In genomic region chr4:114287079-114287696, GRCh38 we compare ENCODE assay signal across 20 cellular contexts.
A peak's percentile ranks its signal among the peaks of the same experiment; 100 is the strongest.
DNase-seq lines count a peak whose midpoint lies in the region; ATAC-seq, FAIRE-seq and TF ChIP-seq lines count a peak whose summit lies in the region.
"Had no signal": no experiment of that assay in that cellular context is flagged by ENCODE, and none has a peak within 500 bp of the region (broad histone marks: within the 10 kb centered on the region; RNA-seq: fewer than 3 reads in every experiment).

No MANE protein-coding gene starts in this region.

- H3K4me3 ChIP-seq in LNCaP clone FGC (ENCODE audit: low read depth, low read length) = no peak overlapping the region
- H3K4me3 ChIP-seq in mammary epithelial cell (replicated peaks in 1 of 3; ENCODE audit: insufficient read depth in 1 of 3, low read depth in 2 of 3, low read length in 3 of 3) = no peak overlapping the region
- peak overlapping the region; percentile 4 to 50 (median 31); a peak in 5 of 6 replicates for H3K4me3 ChIP-seq in HepG2 (replicated peaks in 1 of 3; ENCODE audit: insufficient read depth in 1 of 3, low read depth in 2 of 3, low read length in 3 of 3)
- no peak overlapping the region for H3K4me3 ChIP-seq in stomach
- H3K4me3 ChIP-seq: adrenal gland, esophagus squamous epithelium, gastrocnemius medialis had no signal

- H3K4me2 ChIP-seq in mammary epithelial cell (ENCODE audit: insufficient read depth, low read depth, low read length) (no peak overlapping the region), HepG2 (ENCODE audit: low read depth, low read length) (peak overlapping the region; percentile 73)

- H3K9me3 ChIP-seq in mammary epithelial cell (replicated peaks; ENCODE audit: insufficient read depth, low read length) = no peaks in the 10 kb centered on the region
- no peaks in the 10 kb centered on the region for H3K9me3 ChIP-seq in HepG2 (ENCODE audit: low read length)
- no peaks in the 10 kb centered on the region for H3K9me3 ChIP-seq in stomach
- H3K9me3 ChIP-seq: adrenal gland, esophagus squamous epithelium, gastrocnemius medialis had no signal

- dilution Hi-C loops in mammary epithelial cell (cut with HindIII; ENCODE audit: low sequenced_read_pairs) = no loop called here

- in situ Hi-C loops in mammary epithelial cell (cut with MboI; ENCODE audit: low sequenced_read_pairs in 2 of 2) = no loop called here
- in situ Hi-C loops in HepG2 (cut with HindIII; ENCODE audit: extremely low pct_ligation_motif_present, low pct_unique_long_range_greater_than_20kb) = no loop called here

- H4K20me1 ChIP-seq in mammary epithelial cell (ENCODE audit: insufficient read depth, low read length) = no peaks in the 10 kb centered on the region
- no peaks in the 10 kb centered on the region for H4K20me1 ChIP-seq in HepG2 (ENCODE audit: insufficient read depth, low read length)

- DNase-seq in LNCaP clone FGC (ENCODE audit: low read depth) = peak; percentile 17
- peak; percentile 27 for DNase-seq in mammary epithelial cell
- peak; percentile 78 for DNase-seq in HepG2 (ENCODE audit: low spot score)
- peak; percentile 27 for DNase-seq in stomach
- no peak for DNase-seq in NCI-H1694 (lab: John Stamatoyannopoulos, UW)
- no peak for DNase-seq in left cardiac atrium
- DNase-seq: activated CD4-positive, alpha-beta T cell treated with anti-CD3 and anti-CD28 coated beads for 4 hours; activated naive CD4-positive, alpha-beta T cell treated with Interleukin-2 at 50 U/mL for 16 hours; activated T-cell treated with anti-CD3 and anti-CD28 coated beads, Interleukin-2, amount 50 U/mL, for 48 hours; adrenal gland; cortex of kidney; esophagus squamous epithelium; gastrocnemius medialis; GF-D8; NCI-H1417 treated with DMSO at 0.1 percent for 48 hours; NCI-H2107; NK-92 treated with Interleukin-12 subunit alpha and Interleukin-12 subunit beta, amount 100 ng/mL, for 24 hours; nucleus accumbens had no signal

- H2AFZ ChIP-seq in mammary epithelial cell (ENCODE audit: low read depth, low read length) (no peak overlapping the region), HepG2 (ENCODE audit: low read length) (peak overlapping the region; percentile 13)

- CTCF ChIA-PET in mammary epithelial cell (lab: Charles Lee; ENCODE audit: low non-redundant PET) = no interaction called here
- CTCF ChIA-PET in HepG2 (lab: Yijun Ruan, JAX; ENCODE audit: low intra/inter-chr PET ratio, low total read pairs) = no interaction called here

- peak in 1 of 2 experiments; percentile 26; a peak in 1 of 4 replicates for TF ChIP-seq EP300 in HepG2 (IDR thresholded peaks at IDR 0.05; ENCODE audit: low read depth in 2 of 2, low read length in 2 of 2)
- no peak for TF ChIP-seq EP300 in HepG2 (CRISPR knock-in tag; IDR thresholded peaks at IDR 0.05; ENCODE audit: borderline replicate concordance)
- no peak for TF ChIP-seq EP300 in stomach (IDR thresholded peaks at IDR 0.05)

- intact Hi-C loops in mammary epithelial cell (cut with micrococcal nuclease) (no loop called here), HepG2 (cut with micrococcal nuclease; ENCODE audit: unreplicated experiment) (no loop called here), stomach (cut with DNase I; ENCODE audit: low total_unique reads) (no loop called here), left cardiac atrium (cut with DNase I) (no loop called here)

- 54% methylated on average over 7 of the region's 10 CpGs for WGBS in mammary epithelial cell (ENCODE audit: low coverage, missing lambda C conversion rate)
- WGBS in HepG2 (ENCODE audit: low lambda C conversion rate) = 57% methylated on average over 2 of the region's 10 CpGs
- WGBS in stomach, 5 donors = 38 to 68% (median 60%) methylated on average over 6 to 10 of the region's 10 CpGs

- POLR2A ChIA-PET in HepG2 (lab: Yijun Ruan, JAX) = interaction anchor here (1.1 kb wide), 1 partner anchor 9 kb away, joined by 3 read pairs; no protein-coding TSS in a partner anchor

- TF ChIP-seq CTCF in LNCaP clone FGC (IDR thresholded peaks at IDR 0.05; ENCODE audit: control insufficient read depth, extremely low read depth, insufficient read depth) = no peak
- TF ChIP-seq CTCF in mammary epithelial cell (conservative IDR thresholded peaks at IDR 0.05 in 1 of 2, IDR thresholded peaks at IDR 0.05 in 1 of 2; ENCODE audit: extremely low read depth in 1 of 2, insufficient read depth in 1 of 2, low read depth in 1 of 2, low read length in 2 of 2) = no peak
- TF ChIP-seq CTCF in HepG2 (CRISPR knock-in tag; IDR thresholded peaks at IDR 0.05) = no peak
- no peak for TF ChIP-seq CTCF in stomach (IDR thresholded peaks at IDR 0.05)

- no peak overlapping the region for H3K27ac ChIP-seq in mammary epithelial cell (ENCODE audit: insufficient read depth, low read depth, low read length)
- H3K27ac ChIP-seq in HepG2 (ENCODE audit: extremely low read length, insufficient read depth, low read length) = peak overlapping the region; percentile 70
- no peak overlapping the region for H3K27ac ChIP-seq in stomach
- H3K27ac ChIP-seq: adrenal gland, esophagus squamous epithelium, gastrocnemius medialis had no signal

- TF ChIP-seq POLR2A in HepG2 (IDR thresholded peaks at IDR 0.05; ENCODE audit: insufficient read depth in 1 of 2, low read depth in 2 of 2, low read length in 2 of 2) (no peak), stomach (IDR thresholded peaks at IDR 0.05) (no peak)

- ATAC-seq in HepG2 (peak; percentile 100), left cardiac atrium (no peak), GM18868 (IDR thresholded peaks at IDR 0.05; ENCODE audit: unreplicated experiment) (no peak)
- ATAC-seq: gastrocnemius medialis, Panc1 had no signal

- H3K9ac ChIP-seq in mammary epithelial cell (ENCODE audit: insufficient read depth, low read length) = no peak overlapping the region
- no peak overlapping the region for H3K9ac ChIP-seq in HepG2 (ENCODE audit: insufficient read depth, low read depth, low read length)

- H3K4me1 ChIP-seq in mammary epithelial cell (ENCODE audit: insufficient read depth, low read length) (no peaks in the 10 kb centered on the region), HepG2 (ENCODE audit: insufficient read depth, low read length) (peaks cover 21% of the 10 kb centered on the region), stomach (no peaks in the 10 kb centered on the region)
- H3K4me1 ChIP-seq: adrenal gland, esophagus squamous epithelium, gastrocnemius medialis had no signal

- TF ChIP-seq RAD21 in HepG2 (CRISPR knock-in tag; IDR thresholded peaks at IDR 0.05) = 0 out of 2 replicates have a peak, but pooled peaks have one; percentile 22

- BruUV-seq in mammary epithelial cell (replicated peaks; lab: Mats Ljungman, UMichigan) (no TSS peak), HepG2 (replicated peaks; lab: Mats Ljungman, UMichigan) (no TSS peak)

- FAIRE-seq in HepG2 (lab: Jason Lieb, UNC) = peak; percentile 58

- H3K27me3 ChIP-seq in mammary epithelial cell (ENCODE audit: insufficient read depth, low read length) (no peaks in the 10 kb centered on the region), HepG2 (ENCODE audit: control insufficient read depth in 1 of 2, insufficient read depth in 2 of 2, low read length in 2 of 2) (no peaks in the 10 kb centered on the region), stomach (no peaks in the 10 kb centered on the region)
- H3K27me3 ChIP-seq: adrenal gland, esophagus squamous epithelium, gastrocnemius medialis had no signal

- H3K36me3 ChIP-seq in mammary epithelial cell (ENCODE audit: insufficient read depth, low read length) (no peaks in the 10 kb centered on the region), HepG2 (replicated peaks in 1 of 2; ENCODE audit: control insufficient read depth in 1 of 2, insufficient read depth in 2 of 2, low read length in 2 of 2) (no peaks in the 10 kb centered on the region), stomach (no peaks in the 10 kb centered on the region)
- H3K36me3 ChIP-seq: adrenal gland, esophagus squamous epithelium, gastrocnemius medialis had no signal

- H3K79me2 ChIP-seq in mammary epithelial cell (ENCODE audit: insufficient read depth, low read length) (no peaks in the 10 kb centered on the region), HepG2 (ENCODE audit: insufficient read depth, low read length) (no peaks in the 10 kb centered on the region)

TF ChIP-seq in HepG2, 621 proteins besides CTCF, POLR2A, EP300 and RAD21 (continues in another document):
- TF ChIP-seq ZBTB46 (CRISPR knock-in tag; IDR thresholded peaks at IDR 0.05; ENCODE audit: borderline replicate concordance) (no peak), CENPT (CRISPR knock-in tag; IDR thresholded peaks at IDR 0.05; ENCODE audit: low read depth) (no peak), YY1 (IDR thresholded peaks at IDR 0.05; ENCODE audit: insufficient read depth, insufficient replicate concordance, low read depth, low read length) (no peak), RARA (CRISPR knock-in tag; IDR thresholded peaks at IDR 0.05) (0 out of 2 replicates have a peak, but pooled peaks have one; percentile 9), ZEB1 (IDR thresholded peaks at IDR 0.05; ENCODE audit: insufficient replicate concordance, low read depth) (peak; percentile 37), ZFY (CRISPR knock-in tag; IDR thresholded peaks at IDR 0.05) (peak; percentile 72), ZMAT3 (CRISPR knock-in tag; conservative IDR thresholded peaks at IDR 0.05) (no peak)

Comparison
In these comparisons a context has a peak if more than half of its experiments do, and no peak if none do; other contexts are left out.
1. DNase-seq: peak in LNCaP clone FGC (single experiment), mammary epithelial cell (single experiment), HepG2 (single experiment) and stomach (single experiment); none in NCI-H1694 (single experiment) and left cardiac atrium (single experiment).
2. H3K4me3 ChIP-seq: peak in HepG2 (3 of 3); none in LNCaP clone FGC (single experiment), mammary epithelial cell (0 of 3) and stomach (0 of 4).